ENCODE assay signal across 27 cellular contexts in the genomic region with DNA sequence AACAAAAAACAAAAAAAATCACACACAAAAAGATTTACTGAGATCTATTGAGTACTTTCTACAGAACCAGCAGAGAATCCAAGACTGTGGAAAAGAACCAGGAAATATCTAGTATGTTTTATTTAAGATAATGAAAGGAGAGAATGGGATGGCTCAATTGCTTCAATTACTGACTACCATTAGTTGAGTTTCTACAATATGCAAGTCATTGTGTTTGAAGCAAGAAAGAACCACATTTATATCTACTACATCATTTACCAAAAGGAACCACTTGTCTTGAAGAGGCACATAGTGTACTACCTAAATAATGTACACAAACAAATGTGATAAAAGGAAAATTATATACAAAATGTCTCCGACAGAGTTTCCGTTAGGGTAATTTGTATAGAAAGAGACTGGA.
"Had no signal": no experiment of that assay in that cellular context is flagged by ENCODE, and none has a peak within 500 bp of the region (broad histone marks: within the 10 kb centered on the region; RNA-seq: fewer than 3 reads in every experiment).

No MANE protein-coding gene starts in this region.

- H3K27ac Mint-ChIP-seq: dendritic cell treated with granulocyte-macrophage colony-stimulating factor and Interleukin-4, amounts not matched to agents 40 ng/mL and 50 ng/mL, for 4 days; endodermal cell; stimulated activated naive B cell treated with anti-CD40 and anti-IgM and Interleukin-4, amounts not matched to agents 10 μg/mL and 1 μg/mL and 100 μg/mL, for 72 hours; stimulated activated naive CD8-positive, alpha-beta T cell treated with anti-CD3 and anti-CD28 coated beads, Interleukin-15, amount 100 ng/mL, for 72 hours; type B pancreatic cell had no signal

- ATAC-seq: foreskin keratinocyte; gastroesophageal sphincter; heart left ventricle; left cardiac atrium; left lung; naive thymus-derived CD4-positive, alpha-beta T cell; stimulated activated naive B cell treated with anti-CD40 and anti-IgM and Interleukin-4, amounts not matched to agents 10 μg/mL and 1 μg/mL and 100 μg/mL, for 72 hours; stimulated activated naive CD8-positive, alpha-beta T cell treated with anti-CD3 and anti-CD28 coated beads, Interleukin-15, amount 100 ng/mL, for 72 hours had no signal

- DNase-seq: effector CD8-positive, alpha-beta T cell; endodermal cell; foreskin keratinocyte; heart left ventricle; hippocampal formation; left cardiac atrium; mammary epithelial cell; mesendoderm; midbrain; naive thymus-derived CD4-positive, alpha-beta T cell; nucleus accumbens; sigmoid colon; stimulated activated naive B cell treated with anti-CD40 and anti-IgM and Interleukin-4, amounts not matched to agents 10 μg/mL and 1 μg/mL and 100 μg/mL, for 72 hours; stimulated activated naive CD8-positive, alpha-beta T cell treated with anti-CD3 and anti-CD28 coated beads, Interleukin-15, amount 100 ng/mL, for 72 hours; thyroid gland had no signal

- H3K9me3 Mint-ChIP-seq: dendritic cell treated with granulocyte-macrophage colony-stimulating factor and Interleukin-4, amounts not matched to agents 40 ng/mL and 50 ng/mL, for 4 days; endodermal cell; nephron; stimulated activated naive B cell treated with anti-CD40 and anti-IgM and Interleukin-4, amounts not matched to agents 10 μg/mL and 1 μg/mL and 100 μg/mL, for 72 hours; stimulated activated naive CD8-positive, alpha-beta T cell treated with anti-CD3 and anti-CD28 coated beads, Interleukin-15, amount 100 ng/mL, for 72 hours; type B pancreatic cell had no signal

- H3K27me3 Mint-ChIP-seq: dendritic cell treated with granulocyte-macrophage colony-stimulating factor and Interleukin-4, amounts not matched to agents 40 ng/mL and 50 ng/mL, for 4 days; type B pancreatic cell had no signal

- H3K4me3 ChIP-seq: esophagus muscularis mucosa, gastroesophageal sphincter, heart left ventricle, left lung, prostate gland, right atrium auricular region, sigmoid colon, suprapubic skin, thyroid gland had no signal

- H3K36me3 Mint-ChIP-seq: naive thymus-derived CD4-positive, alpha-beta T cell; stimulated activated naive B cell treated with anti-CD40 and anti-IgM and Interleukin-4, amounts not matched to agents 10 μg/mL and 1 μg/mL and 100 μg/mL, for 72 hours; type B pancreatic cell had no signal

- H3K4me3 Mint-ChIP-seq: dendritic cell treated with granulocyte-macrophage colony-stimulating factor and Interleukin-4, amounts not matched to agents 40 ng/mL and 50 ng/mL, for 4 days; endodermal cell; naive thymus-derived CD4-positive, alpha-beta T cell; nephron; stimulated activated naive B cell treated with anti-CD40 and anti-IgM and Interleukin-4, amounts not matched to agents 10 μg/mL and 1 μg/mL and 100 μg/mL, for 72 hours; stimulated activated naive CD8-positive, alpha-beta T cell treated with anti-CD3 and anti-CD28 coated beads, Interleukin-15, amount 100 ng/mL, for 72 hours; type B pancreatic cell had no signal

- H3K4me1 ChIP-seq: foreskin keratinocyte, left lung, thyroid gland had no signal

- FAIRE-seq: colon, islet of Langerhans had no signal

- H3K9me3 ChIP-seq: esophagus muscularis mucosa, gastroesophageal sphincter, heart left ventricle, left lung, prostate gland, right atrium auricular region, sigmoid colon, suprapubic skin, thyroid gland had no signal

- H3K36me3 ChIP-seq: esophagus muscularis mucosa, gastroesophageal sphincter, heart left ventricle, left lung, prostate gland, right atrium auricular region, sigmoid colon, suprapubic skin, thyroid gland had no signal

- H3K27ac ChIP-seq: epithelial cell of prostate, esophagus muscularis mucosa, foreskin keratinocyte, gastroesophageal sphincter, heart left ventricle, left lung, prostate gland, right atrium auricular region, suprapubic skin, thyroid gland had no signal

- H3K27me3 ChIP-seq: esophagus muscularis mucosa, foreskin keratinocyte, gastroesophageal sphincter, heart left ventricle, left lung, right atrium auricular region, sigmoid colon, suprapubic skin, thyroid gland had no signal

- H3K4me1 Mint-ChIP-seq: naive thymus-derived CD4-positive, alpha-beta T cell; stimulated activated naive B cell treated with anti-CD40 and anti-IgM and Interleukin-4, amounts not matched to agents 10 μg/mL and 1 μg/mL and 100 μg/mL, for 72 hours; stimulated activated naive CD8-positive, alpha-beta T cell treated with anti-CD3 and anti-CD28 coated beads, Interleukin-15, amount 100 ng/mL, for 72 hours had no signal
